32 cellular contexts compared by ENCODE assay signal in the genomic region with DNA sequence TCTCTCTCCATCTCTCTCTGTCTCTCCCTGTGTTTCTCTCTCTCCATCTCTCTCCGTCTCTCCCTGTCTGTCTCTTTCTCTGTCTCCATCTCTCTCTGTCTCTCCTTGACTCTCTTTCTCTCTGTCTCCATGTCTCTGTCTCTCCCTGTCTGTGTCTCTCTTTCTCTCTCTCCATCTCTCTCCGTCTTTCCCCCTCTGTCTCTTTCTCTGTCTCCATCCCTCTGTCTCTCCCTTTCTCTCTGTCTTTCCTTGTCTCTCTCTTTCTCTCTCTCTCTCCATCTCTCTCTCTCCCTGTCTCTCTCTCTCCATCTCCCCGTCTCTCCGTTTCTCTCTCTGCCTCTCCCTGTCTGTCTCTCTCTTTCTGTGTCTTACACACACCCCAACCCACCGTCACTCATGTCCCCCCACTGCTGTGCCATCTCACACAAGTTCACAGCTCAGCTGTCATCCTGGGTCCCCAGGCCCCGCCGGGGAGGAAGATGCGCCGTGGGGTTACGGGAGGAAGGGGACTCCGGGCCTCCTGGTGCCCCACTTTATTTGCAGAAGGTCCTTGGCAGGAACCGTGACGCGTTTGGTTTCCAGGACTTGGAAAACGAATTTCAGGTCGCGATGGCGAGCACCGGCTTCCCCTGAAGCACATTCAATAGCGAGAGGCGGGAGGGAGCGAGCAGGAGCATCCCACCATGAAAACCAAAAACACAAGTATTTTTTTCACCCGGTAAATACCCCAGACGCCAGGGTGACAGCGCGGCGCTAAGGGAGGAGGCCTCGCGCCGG. TPM values are rescaled to one million over a fixed set of nuclear protein-coding genes. Genes with fewer than 3 reads are reported as not detected.
A peak's percentile ranks its signal among the peaks of the same experiment; 100 is the strongest.
DNase-seq lines count a peak whose midpoint lies in the region; TF ChIP-seq lines count a peak whose summit lies in the region.
"Had no signal": no experiment of that assay in that cellular context is flagged by ENCODE, and none has a peak within 500 bp of the region (broad histone marks: within the 10 kb centered on the region; RNA-seq: fewer than 3 reads in every experiment).

No MANE protein-coding gene starts in this region.

- no peaks in the 10 kb centered on the region for H3K9me3 ChIP-seq in H9 (ENCODE audit: control insufficient read depth, low read depth, low read length)
- no peaks in the 10 kb centered on the region for H3K9me3 ChIP-seq in esophagus muscularis mucosa
- H3K9me3 ChIP-seq: Caco-2, colonic mucosa, esophagus squamous epithelium, gastrocnemius medialis, left ventricle myocardium inferior, upper lobe of right lung had no signal

- H3K4me1 ChIP-seq in H9 (ENCODE audit: insufficient read depth, low read length) (0 out of 2 replicates have a peak, but pooled peaks cover 2% of the 10 kb centered on the region), esophagus muscularis mucosa (peaks cover 0 to 20% (median under 1%) of the 10 kb centered on the region in 4 donors)
- H3K4me1 ChIP-seq: Caco-2, colonic mucosa, gastrocnemius medialis, upper lobe of right lung had no signal

- no peaks in the 10 kb centered on the region for H3K79me1 ChIP-seq in H9 (ENCODE audit: insufficient read depth, low read depth, low read length, poor library complexity, severe bottlenecking)

- H4K91ac ChIP-seq in H9 (ENCODE audit: insufficient read length, low read depth, low read length): no peak overlapping the region

- no peak overlapping the region for H3K4me3 Mint-ChIP-seq in activated CD4-positive, alpha-beta memory T cell treated with anti-CD3 and anti-CD28 coated beads, Interleukin-2, amount 10 ng/mL, durations not matched to agents 7 days and 5 days
- no peak overlapping the region for H3K4me3 Mint-ChIP-seq in activated CD4-positive, alpha-beta memory T cell treated with anti-CD3 and anti-CD28 coated beads for 36 hours
- H3K4me3 Mint-ChIP-seq in H9: peak overlapping the region; percentile 38 to 67
- H3K4me3 Mint-ChIP-seq: effector memory CD8-positive, alpha-beta T cell; natural killer cell treated with Interleukin-12 subunit alpha and Interleukin-12 subunit beta and Interleukin-15 and Interleukin-18, amount 100 ng/mL, for 72 hours had no signal

- H4K8ac ChIP-seq in H9 (replicated peaks; ENCODE audit: insufficient read length, low read depth, low read length): no peak overlapping the region

- H2BK5ac ChIP-seq in H9 (ENCODE audit: insufficient read length, low read length): no peak overlapping the region

- POLR2A ChIA-PET in activated CD4-positive, alpha-beta memory T cell treated with anti-CD3 and anti-CD28 coated beads, Interleukin-2, amount 10 ng/mL, durations not matched to agents 7 days and 5 days (lab: Charles Lee): no interaction called here
- POLR2A ChIA-PET in activated CD4-positive, alpha-beta memory T cell treated with anti-CD3 and anti-CD28 coated beads for 36 hours (lab: Charles Lee): no interaction called here

- no peak overlapping the region for H2BK20ac ChIP-seq in H9 (ENCODE audit: low read depth, low read length, poor library complexity, severe bottlenecking)

- no peaks in the 10 kb centered on the region for H3K36me3 ChIP-seq in esophagus muscularis mucosa
- H3K36me3 ChIP-seq: BLaER1 treated with 17β-estradiol and CSF1 and Interleukin-3, amounts not matched to agents 10 nM and 100 nM; colonic mucosa; esophagus squamous epithelium; gastrocnemius medialis; left ventricle myocardium inferior; upper lobe of right lung had no signal

- H2AK5ac ChIP-seq in H9 (ENCODE audit: insufficient read length, low read length): no peak overlapping the region

- no peak for TF ChIP-seq EP300 in esophagus muscularis mucosa (IDR thresholded peaks at IDR 0.05)

- H3K4me3 ChIP-seq in esophagus muscularis mucosa: no peak overlapping the region
- H3K4me3 ChIP-seq: BLaER1 treated with 17β-estradiol and CSF1 and Interleukin-3, amounts not matched to agents 10 nM and 100 nM; colonic mucosa; esophagus squamous epithelium; GM23248; left ventricle myocardium inferior; upper lobe of right lung had no signal

- CTCF ChIA-PET in activated CD4-positive, alpha-beta memory T cell treated with anti-CD3 and anti-CD28 coated beads, Interleukin-2, amount 10 ng/mL, durations not matched to agents 7 days and 5 days (lab: Charles Lee): no interaction called here
- CTCF ChIA-PET in activated CD4-positive, alpha-beta memory T cell treated with anti-CD3 and anti-CD28 coated beads for 36 hours (lab: Charles Lee): no interaction called here

- H3K27ac Mint-ChIP-seq in activated CD4-positive, alpha-beta memory T cell treated with anti-CD3 and anti-CD28 coated beads, Interleukin-2, amount 10 ng/mL, durations not matched to agents 7 days and 5 days: no peak overlapping the region
- no peak overlapping the region for H3K27ac Mint-ChIP-seq in activated CD4-positive, alpha-beta memory T cell treated with anti-CD3 and anti-CD28 coated beads for 36 hours
- H3K27ac Mint-ChIP-seq in H9: no peak overlapping the region
- H3K27ac Mint-ChIP-seq: effector memory CD8-positive, alpha-beta T cell; natural killer cell treated with Interleukin-12 subunit alpha and Interleukin-12 subunit beta and Interleukin-15 and Interleukin-18, amount 100 ng/mL, for 72 hours had no signal

- H3K36me3 Mint-ChIP-seq in activated CD4-positive, alpha-beta memory T cell treated with anti-CD3 and anti-CD28 coated beads, Interleukin-2, amount 10 ng/mL, durations not matched to agents 7 days and 5 days (ENCODE audit: low read depth): no peaks in the 10 kb centered on the region
- H3K36me3 Mint-ChIP-seq in activated CD4-positive, alpha-beta memory T cell treated with anti-CD3 and anti-CD28 coated beads for 36 hours: no peaks in the 10 kb centered on the region
- H3K36me3 Mint-ChIP-seq in H9 (ENCODE audit: insufficient read depth in 1 of 3, low read depth in 3 of 3): peaks cover 0 to 6% (median 6%) of the 10 kb centered on the region in 3 experiments; a peak in 4 of 7 replicates

- H3K79me2 ChIP-seq in H9 (ENCODE audit: insufficient read depth, low read length): no peaks in the 10 kb centered on the region

- H4K20me1 ChIP-seq in H9 (ENCODE audit: control insufficient read depth, insufficient read depth, insufficient read length): no peaks in the 10 kb centered on the region

- peaks cover 50% of the 10 kb centered on the region for H3K27me3 Mint-ChIP-seq in activated CD4-positive, alpha-beta memory T cell treated with anti-CD3 and anti-CD28 coated beads, Interleukin-2, amount 10 ng/mL, durations not matched to agents 7 days and 5 days
- peaks cover 56% of the 10 kb centered on the region for H3K27me3 Mint-ChIP-seq in activated CD4-positive, alpha-beta memory T cell treated with anti-CD3 and anti-CD28 coated beads for 36 hours
- H3K27me3 Mint-ChIP-seq in H9 (ENCODE audit: low read depth): peaks cover 99% of the 10 kb centered on the region

- H4K5ac ChIP-seq in H9 (ENCODE audit: insufficient read length, low read depth, low read length): no peak overlapping the region

- H3K56ac ChIP-seq in H9 (ENCODE audit: insufficient read length, low read depth, low read length): no peak overlapping the region

- peaks cover 5% of the 10 kb centered on the region for H3K9me3 Mint-ChIP-seq in activated CD4-positive, alpha-beta memory T cell treated with anti-CD3 and anti-CD28 coated beads, Interleukin-2, amount 10 ng/mL, durations not matched to agents 7 days and 5 days
- no peaks in the 10 kb centered on the region for H3K9me3 Mint-ChIP-seq in activated CD4-positive, alpha-beta memory T cell treated with anti-CD3 and anti-CD28 coated beads for 36 hours
- peaks cover 14 to 17% of the 10 kb centered on the region in 2 experiments for H3K9me3 Mint-ChIP-seq in H9

- DNase-seq in activated CD4-positive, alpha-beta memory T cell treated with anti-CD3 and anti-CD28 coated beads, Interleukin-2, amount 10 ng/mL, durations not matched to agents 7 days and 5 days: peak; percentile 12
- no peak for DNase-seq in activated CD4-positive, alpha-beta memory T cell treated with anti-CD3 and anti-CD28 coated beads for 36 hours
- no peak for DNase-seq in H9
- DNase-seq in esophagus muscularis mucosa (ENCODE audit: extremely low spot score): peak; percentile 50
- peak; percentile 53 for DNase-seq in retina
- DNase-seq in NCI-H748 treated with DMSO at 0.1 percent for 48 hours (lab: John Stamatoyannopoulos, UW): no peak
- DNase-seq in stimulated activated CD4-positive, alpha-beta T cell treated with anti-CD3 and anti-CD28 coated beads, Interleukin-4, amount 100 ng/mL, for 24 hours: no peak
- no peak for DNase-seq in NCI-H510A treated with DMSO at 0.1 percent for 48 hours (lab: John Stamatoyannopoulos, UW)
- DNase-seq: activated CD4-positive, alpha-beta T cell treated with anti-CD3 and anti-CD28 coated beads for 1 hour; activated gamma-delta T cell treated with Interleukin-2 at 50 U/mL for 16 hours; amygdala; Caco-2; colonic mucosa; DND-41; effector memory CD8-positive, alpha-beta T cell; esophagus squamous epithelium; gastrocnemius medialis; GM23248; hypothalamus; left ventricle myocardium inferior; midbrain; NCI-H1436 treated with DMSO at 0.1 percent for 48 hours; NCI-H2107; NCI-H510A; NK-92 treated with Interleukin-12 subunit alpha and Interleukin-12 subunit beta, amount 100 ng/mL, for 24 hours; stimulated activated CD4-positive, alpha-beta T cell treated with anti-CD3 and anti-CD28 coated beads, Interleukin-15, amount 100 ng/mL, for 24 hours; stimulated activated CD8-positive, alpha-beta memory T cell treated with anti-CD3 and anti-CD28 coated beads, Interleukin-4, amount 100 ng/mL, for 48 hours had no signal

- H3K27me3 ChIP-seq in H9 (ENCODE audit: insufficient read depth, low read length) (peaks cover 88% of the 10 kb centered on the region), esophagus muscularis mucosa (peaks cover 0 to 78% (median 31%) of the 10 kb centered on the region in 4 donors)

- TF ChIP-seq CTCF in H9 (conservative IDR thresholded peaks at IDR 0.05): no peak
- no peak for TF ChIP-seq CTCF in esophagus muscularis mucosa (IDR thresholded peaks at IDR 0.05)

- H2BK120ac ChIP-seq in H9 (ENCODE audit: low read depth, low read length, poor library complexity, severe bottlenecking): no peak overlapping the region

- H3K18ac ChIP-seq in H9 (ENCODE audit: insufficient read length, low read depth, low read length): no peak overlapping the region

- no peaks in the 10 kb centered on the region for H3K4me1 Mint-ChIP-seq in activated CD4-positive, alpha-beta memory T cell treated with anti-CD3 and anti-CD28 coated beads, Interleukin-2, amount 10 ng/mL, durations not matched to agents 7 days and 5 days
- peaks cover 5% of the 10 kb centered on the region for H3K4me1 Mint-ChIP-seq in activated CD4-positive, alpha-beta memory T cell treated with anti-CD3 and anti-CD28 coated beads for 36 hours (ENCODE audit: low read depth)
- H3K4me1 Mint-ChIP-seq in H9: peaks cover 45 to 68% of the 10 kb centered on the region in 2 experiments

- no peak overlapping the region for H3K4ac ChIP-seq in H9 (ENCODE audit: low read depth, low read length)

- no peak overlapping the region for H3K27ac ChIP-seq in H9 (ENCODE audit: insufficient read length, low read depth, low read length)
- H3K27ac ChIP-seq in esophagus muscularis mucosa (replicated peaks in 1 of 4): no peak overlapping the region
- H3K27ac ChIP-seq: BLaER1 treated with 17β-estradiol and CSF1 and Interleukin-3, amounts not matched to agents 10 nM and 100 nM; colonic mucosa; esophagus squamous epithelium; gastrocnemius medialis; GM23248; left ventricle myocardium inferior; upper lobe of right lung had no signal

- no peak overlapping the region for H3K4me2 ChIP-seq in H9 (ENCODE audit: insufficient read depth, insufficient read length, low read length)
- H3K4me2 ChIP-seq: BLaER1 treated with 17β-estradiol and CSF1 and Interleukin-3, amounts not matched to agents 10 nM and 100 nM had no signal

- TF ChIP-seq POLR2A in esophagus muscularis mucosa (IDR thresholded peaks at IDR 0.05; ENCODE audit: low read depth): no peak

- WGBS in H9 (ENCODE audit: extremely low coverage, insufficient read length, low lambda C conversion rate): no CpG with 5 or more reads among the region's 30 CpGs
- WGBS in esophagus muscularis mucosa: 6% methylated on average over 15 of the region's 30 CpGs

- intact Hi-C loops in activated CD4-positive, alpha-beta memory T cell treated with anti-CD3 and anti-CD28 coated beads for 36 hours (cut with micrococcal nuclease): no loop called here
- intact Hi-C loops in esophagus muscularis mucosa (cut with DNase I): no loop called here

- H3K23ac ChIP-seq in H9 (ENCODE audit: insufficient read length, low read depth, low read length): no peak overlapping the region

- H3K23me2 ChIP-seq in H9 (ENCODE audit: insufficient read length, low read depth, low read length, poor library complexity, severe bottlenecking): peaks cover 14% of the 10 kb centered on the region

- H3K14ac ChIP-seq in H9 (ENCODE audit: insufficient read depth, low read length): no peak overlapping the region

- no peak overlapping the region for H2AFZ ChIP-seq in H9 (ENCODE audit: low read length)
- H2AFZ ChIP-seq: GM23248 had no signal

- peak overlapping the region; percentile 24 for H2BK12ac ChIP-seq in H9 (ENCODE audit: insufficient read length, low read depth, low read length)

- no peak overlapping the region for H3K9ac ChIP-seq in H9 (ENCODE audit: extremely low read depth, insufficient read length, low read length)
- H3K9ac ChIP-seq: BLaER1 treated with 17β-estradiol and CSF1 and Interleukin-3, amounts not matched to agents 10 nM and 100 nM; GM23248 had no signal

- H3T11ph ChIP-seq in H9 (ENCODE audit: low read length): no peak overlapping the region

- no peak overlapping the region for H2BK15ac ChIP-seq in H9 (ENCODE audit: low read depth, low read length)

RNA-seq across cellular contexts. Expression of gene SHOX, which starts 1.2 kb away (rescaled TPM):
- total RNA-seq in activated CD4-positive, alpha-beta memory T cell treated with anti-CD3 and anti-CD28 coated beads, Interleukin-2, amount 10 ng/mL, durations not matched to agents 7 days and 5 days: not detected
- not detected for total RNA-seq in activated CD4-positive, alpha-beta memory T cell treated with anti-CD3 and anti-CD28 coated beads for 36 hours
- total RNA-seq in H9 (2021) (0.18 and 0.24 TPM in 2 replicates), esophagus muscularis mucosa (under 1 TPM in 1 of 4 donors, not detected in 3; 0.17 TPM)
- total RNA-seq: A673; bronchial epithelial cell; Caco-2; GM23248; left ventricle myocardium inferior; natural killer cell treated with Interleukin-12 subunit alpha and Interleukin-12 subunit beta and Interleukin-15 and Interleukin-18, amount 100 ng/mL, for 72 hours; upper lobe of right lung had no signal

Comparison
In these comparisons a context has a peak if more than half of its experiments do, and no peak if none do; other contexts are left out.
1. DNase-seq: peak in activated CD4-positive, alpha-beta memory T cell treated with anti-CD3 and anti-CD28 coated beads, Interleukin-2, amount 10 ng/mL, durations not matched to agents 7 days and 5 days (single experiment), esophagus muscularis mucosa (single experiment) and retina (single experiment); none in activated CD4-positive, alpha-beta memory T cell treated with anti-CD3 and anti-CD28 coated beads for 36 hours (single experiment), H9 (single experiment), NCI-H748 treated with DMSO at 0.1 percent for 48 hours (single experiment), stimulated activated CD4-positive, alpha-beta T cell treated with anti-CD3 and anti-CD28 coated beads, Interleukin-4, amount 100 ng/mL, for 24 hours (single experiment) and NCI-H510A treated with DMSO at 0.1 percent for 48 hours (single experiment).
2. H3K4me3 Mint-ChIP-seq: peak in H9 (2 of 2); none in activated CD4-positive, alpha-beta memory T cell treated with anti-CD3 and anti-CD28 coated beads, Interleukin-2, amount 10 ng/mL, durations not matched to agents 7 days and 5 days (single experiment) and activated CD4-positive, alpha-beta memory T cell treated with anti-CD3 and anti-CD28 coated beads for 36 hours (single experiment).